14 cellular contexts compared by ENCODE assay signal in genomic region chrX:12946406-12946805, GRCh38. TPM values are rescaled to one million over a fixed set of nuclear protein-coding genes. Genes with fewer than 3 reads are reported as not detected.
DNase-seq lines count a peak whose midpoint lies in the region; ATAC-seq, FAIRE-seq and TF ChIP-seq lines count a peak whose summit lies in the region.
"Had no signal": no experiment of that assay in that cellular context is flagged by ENCODE, and none has a peak within 500 bp of the region (broad histone marks: within the 10 kb centered on the region; RNA-seq: fewer than 3 reads in every experiment).

No MANE protein-coding gene starts in this region.

- no peaks in the 10 kb centered on the region for H4K20me1 ChIP-seq in keratinocyte (ENCODE audit: control insufficient read depth, extremely low read depth, insufficient read depth, low read length)

- FAIRE-seq in keratinocyte (lab: Jason Lieb, UNC) = no peak
- FAIRE-seq: bronchial epithelial cell had no signal

- peak overlapping the region; percentile 72 for H3K4me2 ChIP-seq in keratinocyte (ENCODE audit: control insufficient read depth, extremely low read depth, insufficient read depth, low read depth, low read length)

- intact Hi-C loops in stomach (cut with DNase I; ENCODE audit: low total_unique reads) = no loop called here

- H3K4me1 Mint-ChIP-seq in activated CD4-positive, alpha-beta T cell treated with anti-CD3 and anti-CD28 coated beads, Interleukin-2, amount 10 ng/mL, durations not matched to agents 7 days and 5 days = peaks cover 50% of the 10 kb centered on the region
- peaks cover 23% of the 10 kb centered on the region for H3K4me1 Mint-ChIP-seq in activated T-helper 17 cell treated with anti-CD3 and anti-CD28 coated beads, Interleukin-2, amount 50 U/mL, for 72 hours

- peak overlapping the region; percentile 76 for H3K27ac Mint-ChIP-seq in activated CD4-positive, alpha-beta T cell treated with anti-CD3 and anti-CD28 coated beads, Interleukin-2, amount 10 ng/mL, durations not matched to agents 7 days and 5 days
- peak overlapping the region; percentile 99 for H3K27ac Mint-ChIP-seq in activated T-helper 17 cell treated with anti-CD3 and anti-CD28 coated beads, Interleukin-2, amount 50 U/mL, for 72 hours

- no peaks in the 10 kb centered on the region for H3K27me3 Mint-ChIP-seq in activated CD4-positive, alpha-beta T cell treated with anti-CD3 and anti-CD28 coated beads, Interleukin-2, amount 10 ng/mL, durations not matched to agents 7 days and 5 days
- H3K27me3 Mint-ChIP-seq in activated T-helper 17 cell treated with anti-CD3 and anti-CD28 coated beads, Interleukin-2, amount 50 U/mL, for 72 hours = no peaks in the 10 kb centered on the region

- ATAC-seq in activated T-helper 17 cell treated with anti-CD3 and anti-CD28 coated beads, Interleukin-2, amount 50 U/mL, for 72 hours (replicated peaks) = no peak
- no peak for ATAC-seq in HG02642 (IDR thresholded peaks at IDR 0.05; ENCODE audit: poor library complexity, unreplicated experiment)
- ATAC-seq in HG02588 (IDR thresholded peaks at IDR 0.05; ENCODE audit: unreplicated experiment) = no peak

- no peak for DNase-seq in activated CD4-positive, alpha-beta T cell treated with anti-CD3 and anti-CD28 coated beads, Interleukin-2, amount 10 ng/mL, durations not matched to agents 7 days and 5 days
- DNase-seq in activated CD4-positive, alpha-beta T cell treated with anti-CD3 and anti-CD28 coated beads for 48 hours = no peak
- DNase-seq in keratinocyte (ENCODE audit: low read depth, low spot score) = no peak
- no peak for DNase-seq in stomach
- DNase-seq in NOMO-1 treated with DMSO at 0.1 percent for 48 hours (lab: John Stamatoyannopoulos, UW; ENCODE audit: unreplicated experiment) = no peak
- DNase-seq: DMS79, NCI-H1436 treated with DMSO at 0.1 percent for 48 hours had no signal

- H3K36me3 ChIP-seq in keratinocyte (ENCODE audit: control insufficient read depth in 2 of 2, extremely low read depth in 1 of 2, insufficient read depth in 2 of 2, low read length in 2 of 2) (no peaks in the 10 kb centered on the region), stomach (no peaks in the 10 kb centered on the region)

- H3K27me3 ChIP-seq in keratinocyte (ENCODE audit: control insufficient read depth, extremely low read depth, insufficient read depth, low read length) (no peaks in the 10 kb centered on the region), stomach (no peaks in the 10 kb centered on the region)

- H2AFZ ChIP-seq in keratinocyte (ENCODE audit: control insufficient read depth, low read length) = no peak overlapping the region

- H3K36me3 Mint-ChIP-seq in activated CD4-positive, alpha-beta T cell treated with anti-CD3 and anti-CD28 coated beads, Interleukin-2, amount 10 ng/mL, durations not matched to agents 7 days and 5 days (ENCODE audit: low read depth) = no peaks in the 10 kb centered on the region
- peaks cover 11% of the 10 kb centered on the region for H3K36me3 Mint-ChIP-seq in activated T-helper 17 cell treated with anti-CD3 and anti-CD28 coated beads, Interleukin-2, amount 50 U/mL, for 72 hours (ENCODE audit: low read depth)

- dilution Hi-C loops in keratinocyte (cut with MboI; ENCODE audit: extremely low pct_ligation_motif_present, low sequenced_read_pairs) = no loop called here

- H3K4me3 ChIP-seq in keratinocyte (ENCODE audit: control insufficient read depth in 2 of 3, extremely low read depth in 1 of 3, insufficient read depth in 2 of 3, low read depth in 1 of 3, low read length in 3 of 3) (no peak overlapping the region), stomach (no peak overlapping the region)

- TF ChIP-seq EP300 in stomach (IDR thresholded peaks at IDR 0.05) = no peak

- H3K27ac ChIP-seq in keratinocyte (ENCODE audit: control insufficient read depth, insufficient read depth, low read length) (no peak overlapping the region), stomach (peak overlapping the region in 4 of 5 donors; percentile 62 to 85 (median 82))

- peaks cover 18% of the 10 kb centered on the region for H3K4me1 ChIP-seq in keratinocyte (ENCODE audit: control insufficient read depth, extremely low read depth, insufficient read depth, low read length)
- peaks cover 6 to 37% (median 27%) of the 10 kb centered on the region in 4 donors for H3K4me1 ChIP-seq in stomach

- CTCF ChIA-PET in activated CD4-positive, alpha-beta T cell treated with anti-CD3 and anti-CD28 coated beads, Interleukin-2, amount 10 ng/mL, durations not matched to agents 7 days and 5 days (lab: Charles Lee) = interaction anchor here (0.6 to 7.2 kb wide), 71 partner anchors 8 to 1083 kb away, joined by 3 to 137 read pairs (median 4); partner anchors contain the start of genes GEMIN8 and TMSB4X

- no peak overlapping the region for H3K4me3 Mint-ChIP-seq in activated CD4-positive, alpha-beta T cell treated with anti-CD3 and anti-CD28 coated beads, Interleukin-2, amount 10 ng/mL, durations not matched to agents 7 days and 5 days
- H3K4me3 Mint-ChIP-seq in activated T-helper 17 cell treated with anti-CD3 and anti-CD28 coated beads, Interleukin-2, amount 50 U/mL, for 72 hours = peak overlapping the region; percentile 97

- H3K9me3 ChIP-seq in keratinocyte (ENCODE audit: control insufficient read depth, low read depth, low read length) (no peaks in the 10 kb centered on the region), stomach (no peaks in the 10 kb centered on the region)

- no peaks in the 10 kb centered on the region for H3K79me2 ChIP-seq in keratinocyte (ENCODE audit: control insufficient read depth, insufficient read depth, low read length)

- POLR2A ChIA-PET in activated CD4-positive, alpha-beta T cell treated with anti-CD3 and anti-CD28 coated beads, Interleukin-2, amount 10 ng/mL, durations not matched to agents 7 days and 5 days (lab: Charles Lee) = interaction anchor here (1.0 to 1.4 kb wide), 2 partner anchors 32 to 144 kb away, joined by 4 to 6 read pairs; no protein-coding TSS in a partner anchor

- H3K9ac ChIP-seq in keratinocyte (ENCODE audit: control insufficient read depth, extremely low read depth, insufficient read depth, low read length) = no peak overlapping the region

- TF ChIP-seq POLR2A in stomach (IDR thresholded peaks at IDR 0.05) = no peak

- 46 to 66% (median 55%) methylated on average over 3 to 4 of the region's 4 CpGs for WGBS in stomach, 5 donors

- no peaks in the 10 kb centered on the region for H3K9me3 Mint-ChIP-seq in activated CD4-positive, alpha-beta T cell treated with anti-CD3 and anti-CD28 coated beads, Interleukin-2, amount 10 ng/mL, durations not matched to agents 7 days and 5 days
- H3K9me3 Mint-ChIP-seq in activated T-helper 17 cell treated with anti-CD3 and anti-CD28 coated beads, Interleukin-2, amount 50 U/mL, for 72 hours = no peaks in the 10 kb centered on the region

- TF ChIP-seq CTCF in keratinocyte (optimal IDR thresholded peaks at IDR 0.05 in 1 of 3, IDR thresholded peaks at IDR 0.05 in 1 of 3, conservative IDR thresholded peaks at IDR 0.05 in 1 of 3; ENCODE audit: extremely low read depth in 1 of 3, insufficient read depth in 2 of 3, low read length in 3 of 3) = no peak
- no peak for TF ChIP-seq CTCF in stomach (IDR thresholded peaks at IDR 0.05)

- no peaks in the 10 kb centered on the region for H3K9me1 ChIP-seq in keratinocyte (ENCODE audit: control insufficient read depth, extremely low read depth, insufficient read depth, low read length)

RNA-seq across cellular contexts. Expression of gene TMSB4X, which starts 28.5 kb away (rescaled TPM):
- 1,000 to 10,000 TPM; 9,113 to 9,418 TPM for total RNA-seq in activated CD4-positive, alpha-beta T cell treated with anti-CD3 and anti-CD28 coated beads, Interleukin-2, amount 10 ng/mL, durations not matched to agents 7 days and 5 days
- total RNA-seq in activated T-helper 17 cell treated with anti-CD3 and anti-CD28 coated beads, Interleukin-2, amount 50 U/mL, for 72 hours = 1,000 to 10,000 TPM; 6,631 to 7,873 TPM
- polyA plus RNA-seq in keratinocyte = 2,237 to 2,800 TPM (median 2,500 TPM) in 3 replicates
- 4,864 TPM for polyA plus RNA-seq in keratinocyte (2011; ENCODE audit: low read depth)
- 1,912 and 3,162 TPM in 2 replicates for polyA plus RNA-seq in keratinocyte (2011; cell fraction: cytosol; rRNA removed)
- 520 and 614 TPM in 2 replicates for polyA plus RNA-seq in keratinocyte (2011; cell fraction: nucleus; rRNA removed)
- 3,005 and 4,221 TPM in 2 replicates for polyA plus RNA-seq in keratinocyte (2012; ENCODE audit: low replicate concordance)
- 245 to 1,139 TPM (median 824 TPM) in 3 replicates for polyA minus RNA-seq in keratinocyte
- polyA minus RNA-seq in keratinocyte (2011; cell fraction: cytosol; rRNA and poly(A)+ RNA removed) = 853 TPM
- 210 and 359 TPM in 2 replicates for polyA minus RNA-seq in keratinocyte (2011; cell fraction: nucleus; rRNA and poly(A)+ RNA removed)
- total RNA-seq in stomach = 1,000 to 10,000 TPM; 1,734 to 4,964 (median 2,895) TPM
- polyA plus RNA-seq in stomach = over 10,000 TPM in 2 of 3 donors, 1,000 to 10,000 TPM in 1; 4,831 to 14,609 (median 13,196) TPM

RNA-seq across cellular contexts. Expression of gene TLR8, which starts 40.0 kb away (rescaled TPM):
- not detected for total RNA-seq in activated CD4-positive, alpha-beta T cell treated with anti-CD3 and anti-CD28 coated beads, Interleukin-2, amount 10 ng/mL, durations not matched to agents 7 days and 5 days
- total RNA-seq in activated T-helper 17 cell treated with anti-CD3 and anti-CD28 coated beads, Interleukin-2, amount 50 U/mL, for 72 hours = not detected
- polyA plus RNA-seq in keratinocyte (not detected in 3 replicates), stomach (under 1 TPM in 2 of 3 donors, not detected in 1; 0.13 to 0.31 TPM)
- polyA plus RNA-seq in keratinocyte (2011; ENCODE audit: low read depth) = not detected
- not detected in 2 replicates for polyA plus RNA-seq in keratinocyte (2011; cell fraction: cytosol; rRNA removed)
- polyA plus RNA-seq in keratinocyte (2011; cell fraction: nucleus; rRNA removed) = not detected in 2 replicates
- not detected in 2 replicates for polyA plus RNA-seq in keratinocyte (2012; ENCODE audit: low replicate concordance)
- not detected in 3 replicates for polyA minus RNA-seq in keratinocyte
- polyA minus RNA-seq in keratinocyte (2011; cell fraction: cytosol; rRNA and poly(A)+ RNA removed) = not detected
- 0.11 TPM in 1 of 2 replicates, not detected in the other for polyA minus RNA-seq in keratinocyte (2011; cell fraction: nucleus; rRNA and poly(A)+ RNA removed)
- total RNA-seq in stomach = 1 to 10 TPM in 3 of 5 donors, not detected in 2; 1.5 to 4.0 (median 1.7) TPM
- total RNA-seq: A673, bronchial epithelial cell, epithelial cell of proximal tubule had no signal
- polyA plus RNA-seq: neural cell had no signal
